ENCODE assay signal across 1 cellular context in the genomic region with DNA sequence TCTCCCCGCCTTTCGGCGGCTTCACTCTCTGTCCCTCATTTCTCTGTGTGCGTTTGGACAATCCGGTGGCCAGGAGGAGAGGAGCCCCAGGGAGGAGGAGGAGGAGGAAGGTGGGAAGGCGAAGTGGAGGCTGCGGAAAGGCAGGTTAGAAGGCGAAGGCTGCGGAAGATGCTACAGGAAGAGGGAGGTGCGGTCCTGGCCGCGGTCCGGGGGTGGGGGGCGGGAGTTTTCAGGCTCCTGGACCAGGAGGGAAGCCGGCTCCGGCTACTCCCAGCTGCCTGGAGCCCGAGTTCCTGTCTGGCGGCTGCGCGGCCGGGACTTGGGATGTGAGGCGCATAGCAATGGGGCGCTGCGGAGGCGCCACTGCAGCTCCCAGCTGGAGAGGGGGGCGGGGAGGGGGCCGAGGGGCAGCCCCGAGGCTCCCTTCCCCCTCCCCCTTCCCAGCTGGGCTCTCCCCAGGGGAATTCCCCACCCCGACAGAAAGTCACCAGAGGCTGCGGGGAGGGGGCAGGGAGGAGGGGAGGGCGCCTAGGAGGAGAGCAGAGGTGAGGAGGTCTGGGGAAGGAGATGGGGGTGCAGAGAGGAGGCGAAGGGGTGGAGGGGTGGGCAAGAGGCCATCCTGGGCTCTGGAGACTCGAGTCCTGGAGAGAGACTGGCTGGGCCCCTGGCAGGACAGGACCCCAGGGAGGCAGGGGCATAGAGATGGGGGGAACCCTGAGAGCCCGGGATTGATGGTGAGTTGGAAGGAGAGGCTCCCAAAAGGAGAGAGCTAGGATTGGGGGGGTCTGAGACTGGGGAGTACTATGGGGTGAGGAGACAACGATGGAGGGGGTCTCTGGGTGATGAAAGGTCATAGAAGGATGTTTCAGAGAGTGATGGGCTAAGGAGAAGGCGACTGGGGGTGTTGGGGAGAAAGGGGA.
TF ChIP-seq lines count a peak whose summit lies in the region.

No MANE protein-coding gene starts in this region.

TF ChIP-seq in K562, 482 proteins besides CTCF, POLR2A, EP300 and RAD21:
- TF ChIP-seq, protein P1, sequence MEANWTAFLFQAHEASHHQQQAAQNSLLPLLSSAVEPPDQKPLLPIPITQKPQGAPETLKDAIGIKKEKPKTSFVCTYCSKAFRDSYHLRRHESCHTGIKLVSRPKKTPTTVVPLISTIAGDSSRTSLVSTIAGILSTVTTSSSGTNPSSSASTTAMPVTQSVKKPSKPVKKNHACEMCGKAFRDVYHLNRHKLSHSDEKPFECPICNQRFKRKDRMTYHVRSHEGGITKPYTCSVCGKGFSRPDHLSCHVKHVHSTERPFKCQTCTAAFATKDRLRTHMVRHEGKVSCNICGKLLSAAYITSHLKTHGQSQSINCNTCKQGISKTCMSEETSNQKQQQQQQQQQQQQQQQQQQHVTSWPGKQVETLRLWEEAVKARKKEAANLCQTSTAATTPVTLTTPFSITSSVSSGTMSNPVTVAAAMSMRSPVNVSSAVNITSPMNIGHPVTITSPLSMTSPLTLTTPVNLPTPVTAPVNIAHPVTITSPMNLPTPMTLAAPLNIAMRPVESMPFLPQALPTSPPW (CRISPR knock-in tag; IDR thresholded peaks at IDR 0.05) = peak; percentile 50; the same call in 1 of the 2 replicates
- TF ChIP-seq, protein P2, sequence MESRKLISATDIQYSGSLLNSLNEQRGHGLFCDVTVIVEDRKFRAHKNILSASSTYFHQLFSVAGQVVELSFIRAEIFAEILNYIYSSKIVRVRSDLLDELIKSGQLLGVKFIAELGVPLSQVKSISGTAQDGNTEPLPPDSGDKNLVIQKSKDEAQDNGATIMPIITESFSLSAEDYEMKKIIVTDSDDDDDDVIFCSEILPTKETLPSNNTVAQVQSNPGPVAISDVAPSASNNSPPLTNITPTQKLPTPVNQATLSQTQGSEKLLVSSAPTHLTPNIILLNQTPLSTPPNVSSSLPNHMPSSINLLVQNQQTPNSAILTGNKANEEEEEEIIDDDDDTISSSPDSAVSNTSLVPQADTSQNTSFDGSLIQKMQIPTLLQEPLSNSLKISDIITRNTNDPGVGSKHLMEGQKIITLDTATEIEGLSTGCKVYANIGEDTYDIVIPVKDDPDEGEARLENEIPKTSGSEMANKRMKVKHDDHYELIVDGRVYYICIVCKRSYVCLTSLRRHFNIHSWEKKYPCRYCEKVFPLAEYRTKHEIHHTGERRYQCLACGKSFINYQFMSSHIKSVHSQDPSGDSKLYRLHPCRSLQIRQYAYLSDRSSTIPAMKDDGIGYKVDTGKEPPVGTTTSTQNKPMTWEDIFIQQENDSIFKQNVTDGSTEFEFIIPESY (CRISPR knock-in tag; IDR thresholded peaks at IDR 0.05) = peak; percentile 16; the same call in 1 of the 2 replicates
- TF ChIP-seq CBFA2T2 (conservative IDR thresholded peaks at IDR 0.05) (no peak), OTX1 (CRISPR knock-in tag; IDR thresholded peaks at IDR 0.05) (no peak), SUPT5H (IDR thresholded peaks at IDR 0.05) (no peak), TCF7L2 (IDR thresholded peaks at IDR 0.05; ENCODE audit: low read depth, low read length) (no peak), ARNT (IDR thresholded peaks at IDR 0.05) (no peak), BRD9 (IDR thresholded peaks at IDR 0.05; ENCODE audit: low read depth, partially characterized antibody) (no peak), EGR1 (conservative IDR thresholded peaks at IDR 0.05) (peak; percentile 56), ZNF124 (CRISPR knock-in tag; IDR thresholded peaks at IDR 0.05) (no peak), SLC30A9 (CRISPR knock-in tag; IDR thresholded peaks at IDR 0.05) (no peak), MEF2A (IDR thresholded peaks at IDR 0.05; ENCODE audit: control insufficient read depth, low read depth, low read length) (no peak), ZNF57 (CRISPR knock-in tag; IDR thresholded peaks at IDR 0.05) (no peak), DACH1 (IDR thresholded peaks at IDR 0.05; ENCODE audit: partially characterized antibody) (no peak), TBL1XR1 (IDR thresholded peaks at IDR 0.05; ENCODE audit: low read length in 2 of 2) (no peak), SRSF9 (IDR thresholded peaks at IDR 0.05; ENCODE audit: borderline replicate concordance, low read depth, low read length) (no peak), NRF1 (conservative IDR thresholded peaks at IDR 0.05 in 1 of 2, IDR thresholded peaks at IDR 0.05 in 1 of 2) (0 out of 4 replicates have a peak, but pooled peaks have one; percentile 8 to 16), ZKSCAN3 (CRISPR knock-in tag; IDR thresholded peaks at IDR 0.05) (no peak), BRD4 (IDR thresholded peaks at IDR 0.05) (no peak), DDX20 (tag; IDR thresholded peaks at IDR 0.05; ENCODE audit: low read depth) (no peak), MIER1 (IDR thresholded peaks at IDR 0.05; ENCODE audit: low read depth) (no peak), ZNF133 (CRISPR knock-in tag; IDR thresholded peaks at IDR 0.05) (no peak), MTA2 (IDR thresholded peaks at IDR 0.05; ENCODE audit: low read depth) (no peak), SMARCA5 (IDR thresholded peaks at IDR 0.05) (no peak), CXXC5 (CRISPR knock-in tag; IDR thresholded peaks at IDR 0.05) (no peak)
- TF ChIP-seq, protein P3, sequence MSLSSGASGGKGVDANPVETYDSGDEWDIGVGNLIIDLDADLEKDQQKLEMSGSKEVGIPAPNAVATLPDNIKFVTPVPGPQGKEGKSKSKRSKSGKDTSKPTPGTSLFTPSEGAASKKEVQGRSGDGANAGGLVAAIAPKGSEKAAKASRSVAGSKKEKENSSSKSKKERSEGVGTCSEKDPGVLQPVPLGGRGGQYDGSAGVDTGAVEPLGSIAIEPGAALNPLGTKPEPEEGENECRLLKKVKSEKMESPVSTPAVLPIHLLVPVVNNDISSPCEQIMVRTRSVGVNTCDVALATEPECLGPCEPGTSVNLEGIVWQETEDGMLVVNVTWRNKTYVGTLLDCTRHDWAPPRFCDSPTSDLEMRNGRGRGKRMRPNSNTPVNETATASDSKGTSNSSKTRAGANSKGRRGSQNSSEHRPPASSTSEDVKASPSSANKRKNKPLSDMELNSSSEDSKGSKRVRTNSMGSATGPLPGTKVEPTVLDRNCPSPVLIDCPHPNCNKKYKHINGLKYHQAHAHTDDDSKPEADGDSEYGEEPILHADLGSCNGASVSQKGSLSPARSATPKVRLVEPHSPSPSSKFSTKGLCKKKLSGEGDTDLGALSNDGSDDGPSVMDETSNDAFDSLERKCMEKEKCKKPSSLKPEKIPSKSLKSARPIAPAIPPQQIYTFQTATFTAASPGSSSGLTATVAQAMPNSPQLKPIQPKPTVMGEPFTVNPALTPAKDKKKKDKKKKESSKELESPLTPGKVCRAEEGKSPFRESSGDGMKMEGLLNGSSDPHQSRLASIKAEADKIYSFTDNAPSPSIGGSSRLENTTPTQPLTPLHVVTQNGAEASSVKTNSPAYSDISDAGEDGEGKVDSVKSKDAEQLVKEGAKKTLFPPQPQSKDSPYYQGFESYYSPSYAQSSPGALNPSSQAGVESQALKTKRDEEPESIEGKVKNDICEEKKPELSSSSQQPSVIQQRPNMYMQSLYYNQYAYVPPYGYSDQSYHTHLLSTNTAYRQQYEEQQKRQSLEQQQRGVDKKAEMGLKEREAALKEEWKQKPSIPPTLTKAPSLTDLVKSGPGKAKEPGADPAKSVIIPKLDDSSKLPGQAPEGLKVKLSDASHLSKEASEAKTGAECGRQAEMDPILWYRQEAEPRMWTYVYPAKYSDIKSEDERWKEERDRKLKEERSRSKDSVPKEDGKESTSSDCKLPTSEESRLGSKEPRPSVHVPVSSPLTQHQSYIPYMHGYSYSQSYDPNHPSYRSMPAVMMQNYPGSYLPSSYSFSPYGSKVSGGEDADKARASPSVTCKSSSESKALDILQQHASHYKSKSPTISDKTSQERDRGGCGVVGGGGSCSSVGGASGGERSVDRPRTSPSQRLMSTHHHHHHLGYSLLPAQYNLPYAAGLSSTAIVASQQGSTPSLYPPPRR (CRISPR knock-in tag; IDR thresholded peaks at IDR 0.05; ENCODE audit: borderline replicate concordance) = no peak
- TF ChIP-seq, protein P4, sequence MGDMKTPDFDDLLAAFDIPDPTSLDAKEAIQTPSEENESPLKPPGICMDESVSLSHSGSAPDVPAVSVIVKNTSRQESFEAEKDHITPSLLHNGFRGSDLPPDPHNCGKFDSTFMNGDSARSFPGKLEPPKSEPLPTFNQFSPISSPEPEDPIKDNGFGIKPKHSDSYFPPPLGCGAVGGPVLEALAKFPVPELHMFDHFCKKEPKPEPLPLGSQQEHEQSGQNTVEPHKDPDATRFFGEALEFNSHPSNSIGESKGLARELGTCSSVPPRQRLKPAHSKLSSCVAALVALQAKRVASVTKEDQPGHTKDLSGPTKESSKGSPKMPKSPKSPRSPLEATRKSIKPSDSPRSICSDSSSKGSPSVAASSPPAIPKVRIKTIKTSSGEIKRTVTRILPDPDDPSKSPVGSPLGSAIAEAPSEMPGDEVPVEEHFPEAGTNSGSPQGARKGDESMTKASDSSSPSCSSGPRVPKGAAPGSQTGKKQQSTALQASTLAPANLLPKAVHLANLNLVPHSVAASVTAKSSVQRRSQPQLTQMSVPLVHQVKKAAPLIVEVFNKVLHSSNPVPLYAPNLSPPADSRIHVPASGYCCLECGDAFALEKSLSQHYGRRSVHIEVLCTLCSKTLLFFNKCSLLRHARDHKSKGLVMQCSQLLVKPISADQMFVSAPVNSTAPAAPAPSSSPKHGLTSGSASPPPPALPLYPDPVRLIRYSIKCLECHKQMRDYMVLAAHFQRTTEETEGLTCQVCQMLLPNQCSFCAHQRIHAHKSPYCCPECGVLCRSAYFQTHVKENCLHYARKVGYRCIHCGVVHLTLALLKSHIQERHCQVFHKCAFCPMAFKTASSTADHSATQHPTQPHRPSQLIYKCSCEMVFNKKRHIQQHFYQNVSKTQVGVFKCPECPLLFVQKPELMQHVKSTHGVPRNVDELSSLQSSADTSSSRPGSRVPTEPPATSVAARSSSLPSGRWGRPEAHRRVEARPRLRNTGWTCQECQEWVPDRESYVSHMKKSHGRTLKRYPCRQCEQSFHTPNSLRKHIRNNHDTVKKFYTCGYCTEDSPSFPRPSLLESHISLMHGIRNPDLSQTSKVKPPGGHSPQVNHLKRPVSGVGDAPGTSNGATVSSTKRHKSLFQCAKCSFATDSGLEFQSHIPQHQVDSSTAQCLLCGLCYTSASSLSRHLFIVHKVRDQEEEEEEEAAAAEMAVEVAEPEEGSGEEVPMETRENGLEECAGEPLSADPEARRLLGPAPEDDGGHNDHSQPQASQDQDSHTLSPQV (IDR thresholded peaks at IDR 0.05) = no peak
- TF ChIP-seq, protein P5, sequence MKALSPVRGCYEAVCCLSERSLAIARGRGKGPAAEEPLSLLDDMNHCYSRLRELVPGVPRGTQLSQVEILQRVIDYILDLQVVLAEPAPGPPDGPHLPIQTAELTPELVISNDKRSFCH (CRISPR knock-in tag; IDR thresholded peaks at IDR 0.05) = no peak
- TF ChIP-seq, protein P5 (tag; IDR thresholded peaks at IDR 0.05) = no peak
- TF ChIP-seq, protein P6, sequence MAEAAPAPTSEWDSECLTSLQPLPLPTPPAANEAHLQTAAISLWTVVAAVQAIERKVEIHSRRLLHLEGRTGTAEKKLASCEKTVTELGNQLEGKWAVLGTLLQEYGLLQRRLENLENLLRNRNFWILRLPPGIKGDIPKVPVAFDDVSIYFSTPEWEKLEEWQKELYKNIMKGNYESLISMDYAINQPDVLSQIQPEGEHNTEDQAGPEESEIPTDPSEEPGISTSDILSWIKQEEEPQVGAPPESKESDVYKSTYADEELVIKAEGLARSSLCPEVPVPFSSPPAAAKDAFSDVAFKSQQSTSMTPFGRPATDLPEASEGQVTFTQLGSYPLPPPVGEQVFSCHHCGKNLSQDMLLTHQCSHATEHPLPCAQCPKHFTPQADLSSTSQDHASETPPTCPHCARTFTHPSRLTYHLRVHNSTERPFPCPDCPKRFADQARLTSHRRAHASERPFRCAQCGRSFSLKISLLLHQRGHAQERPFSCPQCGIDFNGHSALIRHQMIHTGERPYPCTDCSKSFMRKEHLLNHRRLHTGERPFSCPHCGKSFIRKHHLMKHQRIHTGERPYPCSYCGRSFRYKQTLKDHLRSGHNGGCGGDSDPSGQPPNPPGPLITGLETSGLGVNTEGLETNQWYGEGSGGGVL (CRISPR knock-in tag; IDR thresholded peaks at IDR 0.05) = no peak
- TF ChIP-seq, protein P7, sequence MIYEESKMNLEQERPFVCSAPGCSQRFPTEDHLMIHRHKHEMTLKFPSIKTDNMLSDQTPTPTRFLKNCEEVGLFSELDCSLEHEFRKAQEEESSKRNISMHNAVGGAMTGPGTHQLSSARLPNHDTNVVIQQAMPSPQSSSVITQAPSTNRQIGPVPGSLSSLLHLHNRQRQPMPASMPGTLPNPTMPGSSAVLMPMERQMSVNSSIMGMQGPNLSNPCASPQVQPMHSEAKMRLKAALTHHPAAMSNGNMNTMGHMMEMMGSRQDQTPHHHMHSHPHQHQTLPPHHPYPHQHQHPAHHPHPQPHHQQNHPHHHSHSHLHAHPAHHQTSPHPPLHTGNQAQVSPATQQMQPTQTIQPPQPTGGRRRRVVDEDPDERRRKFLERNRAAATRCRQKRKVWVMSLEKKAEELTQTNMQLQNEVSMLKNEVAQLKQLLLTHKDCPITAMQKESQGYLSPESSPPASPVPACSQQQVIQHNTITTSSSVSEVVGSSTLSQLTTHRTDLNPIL (CRISPR knock-in tag; IDR thresholded peaks at IDR 0.05) = no peak
- TF ChIP-seq, protein P8, sequence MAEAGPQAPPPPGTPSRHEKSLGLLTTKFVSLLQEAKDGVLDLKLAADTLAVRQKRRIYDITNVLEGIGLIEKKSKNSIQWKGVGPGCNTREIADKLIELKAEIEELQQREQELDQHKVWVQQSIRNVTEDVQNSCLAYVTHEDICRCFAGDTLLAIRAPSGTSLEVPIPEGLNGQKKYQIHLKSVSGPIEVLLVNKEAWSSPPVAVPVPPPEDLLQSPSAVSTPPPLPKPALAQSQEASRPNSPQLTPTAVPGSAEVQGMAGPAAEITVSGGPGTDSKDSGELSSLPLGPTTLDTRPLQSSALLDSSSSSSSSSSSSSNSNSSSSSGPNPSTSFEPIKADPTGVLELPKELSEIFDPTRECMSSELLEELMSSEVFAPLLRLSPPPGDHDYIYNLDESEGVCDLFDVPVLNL (CRISPR knock-in tag; IDR thresholded peaks at IDR 0.05; ENCODE audit: low read depth) = no peak
